In genomic region chr17:2770129-2770528, GRCh38 we compare ENCODE assay signal across 20 cellular contexts. TPM values are rescaled to one million over a fixed set of nuclear protein-coding genes. Genes with fewer than 3 reads are reported as not detected.
A peak's percentile ranks its signal among the peaks of the same experiment; 100 is the strongest.
DNase-seq lines count a peak whose midpoint lies in the region; ATAC-seq, FAIRE-seq and TF ChIP-seq lines count a peak whose summit lies in the region.
"Had no signal": no experiment of that assay in that cellular context is flagged by ENCODE, and none has a peak within 500 bp of the region (broad histone marks: within the 10 kb centered on the region; RNA-seq: fewer than 3 reads in every experiment).

No MANE protein-coding gene starts in this region.

- H3K56ac ChIP-seq in H1 (replicated peaks; ENCODE audit: insufficient read length, low read depth, low read length), result no peak overlapping the region

- POLR2A ChIA-PET in HepG2 (lab: Yijun Ruan, JAX), result no interaction called here
- POLR2A ChIA-PET in H1 (lab: Charles Lee; ENCODE audit: partially characterized antibody), result interaction anchor here (0.6 to 1.1 kb wide), 4 partner anchors 14 to 62 kb away, joined by 3 read pairs; no protein-coding TSS in a partner anchor

- no peak overlapping the region; a peak in 1 of 6 replicates for H3K4me3 ChIP-seq in HepG2 (replicated peaks in 1 of 3; ENCODE audit: insufficient read depth in 1 of 3, low read depth in 2 of 3, low read length in 3 of 3)
- no peak overlapping the region for H3K4me3 ChIP-seq in right lobe of liver
- no peak overlapping the region for H3K4me3 ChIP-seq in H1 (ENCODE audit: extremely low read depth in 1 of 4, insufficient read depth in 2 of 4, low read depth in 3 of 4, low read length in 4 of 4)
- H3K4me3 ChIP-seq: HAP-1 had no signal

- DNase-seq in HepG2 (ENCODE audit: low spot score) (no peak), right lobe of liver (no peak), NCI-H2171 (lab: John Stamatoyannopoulos, UW) (peak; percentile 55), H1 (ENCODE audit: low read depth in 1 of 2, low spot score in 2 of 2) (no peak), NCI-H2227 (lab: John Stamatoyannopoulos, UW; ENCODE audit: unreplicated experiment) (no peak), SK-N-DZ (ENCODE audit: low spot score) (no peak)
- DNase-seq: C1 segment of cervical spinal cord; Calu3; CD4-positive, alpha-beta T cell; DMS 273 treated with DMSO at 0.1 percent for 48 hours; DMS79 treated with DMSO at 0.1 percent for 48 hours; EL; GOT3 had no signal

- no peaks in the 10 kb centered on the region for H3K79me1 ChIP-seq in H1 (ENCODE audit: low read depth, low read length)

- intact Hi-C loops in HepG2 (cut with micrococcal nuclease; ENCODE audit: unreplicated experiment) (no loop called here), right lobe of liver (cut with DNase I) (no loop called here)

- H3K27me3 ChIP-seq in HepG2 (ENCODE audit: control insufficient read depth in 1 of 2, insufficient read depth in 2 of 2, low read length in 2 of 2) (peaks cover 2 to 12% of the 10 kb centered on the region in 2 experiments; a peak in 3 of 5 replicates), right lobe of liver (no peaks in the 10 kb centered on the region), H1 (replicated peaks in 1 of 4; ENCODE audit: control insufficient read depth in 3 of 4, extremely low read depth in 1 of 4, insufficient read depth in 3 of 4, low read length in 3 of 4) (no peaks in the 10 kb centered on the region; a peak in 2 of 7 replicates)

- TF ChIP-seq POLR2A in HepG2 (IDR thresholded peaks at IDR 0.05; ENCODE audit: insufficient read depth in 1 of 2, low read depth in 2 of 2, low read length in 2 of 2) (no peak), right lobe of liver (IDR thresholded peaks at IDR 0.05) (no peak), H1 (IDR thresholded peaks at IDR 0.05; ENCODE audit: control extremely low read depth in 1 of 2, low read depth in 2 of 2, low read length in 2 of 2) (no peak)

- in situ Hi-C loops in HepG2 (cut with HindIII; ENCODE audit: extremely low pct_ligation_motif_present, low pct_unique_long_range_greater_than_20kb), result no loop called here

- H3K14ac ChIP-seq in H1 (ENCODE audit: insufficient read length), result no peak overlapping the region

- H3K36me3 ChIP-seq in HepG2 (replicated peaks in 1 of 2; ENCODE audit: control insufficient read depth in 1 of 2, insufficient read depth in 2 of 2, low read length in 2 of 2) (no peaks in the 10 kb centered on the region), right lobe of liver (no peaks in the 10 kb centered on the region), H1 (ENCODE audit: control insufficient read depth in 2 of 4, insufficient read depth in 4 of 4, low read length in 3 of 4) (no peaks in the 10 kb centered on the region)
- H3K36me3 ChIP-seq: HAP-1 had no signal

- H3K27ac ChIP-seq in HepG2 (ENCODE audit: extremely low read length, insufficient read depth, low read length), result no peak overlapping the region
- H3K27ac ChIP-seq in right lobe of liver, result no peak overlapping the region
- H3K27ac ChIP-seq in H1 (ENCODE audit: low read depth, low read length), result no peak overlapping the region

- H3K18ac ChIP-seq in H1 (ENCODE audit: extremely low read depth, low read length), result no peak overlapping the region

- H3K23me2 ChIP-seq in H1 (ENCODE audit: low read depth, low read length), result no peaks in the 10 kb centered on the region

- ATAC-seq in HepG2, result peak; percentile 28; the same call in 1 of the 3 replicates
- ATAC-seq in right lobe of liver, result no peak
- no peak for ATAC-seq in GM18520 (IDR thresholded peaks at IDR 0.05; ENCODE audit: unreplicated experiment)

- H2AFZ ChIP-seq in HepG2 (ENCODE audit: low read length), result no peak overlapping the region
- H2AFZ ChIP-seq in H1 (ENCODE audit: low read length), result no peak overlapping the region; the same call in 1 of the 2 replicates

- no peak overlapping the region for H4K8ac ChIP-seq in H1 (ENCODE audit: extremely low read depth, insufficient read depth, low read length)

- no TSS peak for BruUV-seq in HepG2 (replicated peaks; lab: Mats Ljungman, UMichigan)

- TF ChIP-seq EP300 in HepG2 (IDR thresholded peaks at IDR 0.05; ENCODE audit: low read depth in 2 of 2, low read length in 2 of 2) (no peak), HepG2 (CRISPR knock-in tag; IDR thresholded peaks at IDR 0.05; ENCODE audit: borderline replicate concordance) (no peak), H1 (IDR thresholded peaks at IDR 0.05; ENCODE audit: borderline replicate concordance in 1 of 2, low read depth in 2 of 2, low read length in 2 of 2) (no peak)

- 15% methylated on average over 5 of the region's 12 CpGs for WGBS in HepG2 (ENCODE audit: low lambda C conversion rate)
- WGBS in right lobe of liver (ENCODE audit: insufficient coverage, low coverage, low lambda C conversion rate, missing lambda C conversion rate), result 62% methylated on average over 3 of the region's 12 CpGs
- WGBS in H1 (ENCODE audit: extremely low coverage in 1 of 2, insufficient coverage in 1 of 2, insufficient read length in 1 of 2, insufficient replicate concordance in 2 of 2, low coverage in 1 of 2, low lambda C conversion rate in 2 of 2, missing lambda C conversion rate in 1 of 2), 2 experiments, result 83% methylated on average over 11 of the region's 12 CpGs; no CpG with 5 or more reads in 1 of the 2 experiments

- no peak overlapping the region for H2BK120ac ChIP-seq in H1 (replicated peaks; ENCODE audit: low read depth, low read length)

- no peak for TF ChIP-seq RAD21 in HepG2 (CRISPR knock-in tag; IDR thresholded peaks at IDR 0.05)
- TF ChIP-seq RAD21 in H1 (IDR thresholded peaks at IDR 0.05 in 1 of 2, conservative IDR thresholded peaks at IDR 0.05 in 1 of 2; ENCODE audit: low read depth in 2 of 2, low read length in 2 of 2), result no peak

- H3K4ac ChIP-seq in H1 (replicated peaks; ENCODE audit: insufficient read length, low read depth, low read length), result no peak overlapping the region

- CTCF ChIA-PET in HepG2 (lab: Yijun Ruan, JAX; ENCODE audit: low intra/inter-chr PET ratio, low total read pairs), result no interaction called here
- CTCF ChIA-PET in H1 (lab: Charles Lee; ENCODE audit: partially characterized antibody), result interaction anchor here (0.5 to 1.3 kb wide), 5 partner anchors 13 to 262 kb away, joined by 3 read pairs; no protein-coding TSS in a partner anchor

- H3K9me3 ChIP-seq in HepG2 (ENCODE audit: low read length), result no peaks in the 10 kb centered on the region
- no peaks in the 10 kb centered on the region for H3K9me3 ChIP-seq in right lobe of liver
- no peaks in the 10 kb centered on the region for H3K9me3 ChIP-seq in H1 (ENCODE audit: insufficient read depth in 2 of 2, low read depth in 1 of 2, low read length in 1 of 2)
- H3K9me3 ChIP-seq: HAP-1 had no signal

- peak overlapping the region; percentile 65; the same call in 1 of the 2 replicates for H2BK15ac ChIP-seq in H1 (ENCODE audit: low read length)

- H2AK5ac ChIP-seq in H1 (ENCODE audit: low read depth, low read length), result no peak overlapping the region

- H3K4me1 ChIP-seq in HepG2 (ENCODE audit: insufficient read depth, low read length) (0 out of 2 replicates have a peak, but pooled peaks cover 11% of the 10 kb centered on the region), right lobe of liver (no peaks in the 10 kb centered on the region), H1 (replicated peaks in 1 of 4; ENCODE audit: control insufficient read depth in 3 of 4, insufficient read depth in 4 of 4, low read length in 3 of 4) (peaks cover 0 to 4% (median 0%) of the 10 kb centered on the region in 4 experiments; a peak in 1 of 7 replicates)
- H3K4me1 ChIP-seq: HAP-1 had no signal

- no peak overlapping the region for H2BK5ac ChIP-seq in H1 (ENCODE audit: low read depth, low read length)

- no peaks in the 10 kb centered on the region for H3K79me2 ChIP-seq in HepG2 (ENCODE audit: insufficient read depth, low read length)
- no peaks in the 10 kb centered on the region for H3K79me2 ChIP-seq in H1 (ENCODE audit: control insufficient read depth in 1 of 2, insufficient read depth in 2 of 2, low read length in 2 of 2)

- H4K20me1 ChIP-seq in HepG2 (ENCODE audit: insufficient read depth, low read length) (no peaks in the 10 kb centered on the region), H1 (replicated peaks in 1 of 2; ENCODE audit: control insufficient read depth in 1 of 2, insufficient read depth in 2 of 2, low read length in 2 of 2) (no peaks in the 10 kb centered on the region)

- H4K5ac ChIP-seq in H1 (ENCODE audit: insufficient read length, low read depth, low read length), result no peak overlapping the region

- peak overlapping the region; percentile 75; the same call in 1 of the 2 replicates for H2BK12ac ChIP-seq in H1 (ENCODE audit: low read depth, low read length)

- no peak overlapping the region for H2BK20ac ChIP-seq in H1 (ENCODE audit: low read length)

- FAIRE-seq in HepG2 (lab: Jason Lieb, UNC) (no peak), H1 (lab: Jason Lieb, UNC) (no peak)
- FAIRE-seq: A204.1, G401.6, GM12891 had no signal

- H4K91ac ChIP-seq in H1 (replicated peaks; ENCODE audit: insufficient read length, low read length), result no peak overlapping the region

- H3K4me2 ChIP-seq in HepG2 (ENCODE audit: low read depth, low read length) (no peak overlapping the region), H1 (ENCODE audit: insufficient read depth in 1 of 2, low read depth in 2 of 2, low read length in 2 of 2) (peak overlapping the region in 1 of 2 experiments; percentile 20; a peak in 1 of 4 replicates)

- H3K9ac ChIP-seq in HepG2 (ENCODE audit: insufficient read depth, low read depth, low read length), result no peak overlapping the region
- no peak overlapping the region for H3K9ac ChIP-seq in H1 (replicated peaks in 1 of 4; ENCODE audit: extremely low read depth in 1 of 4, low read depth in 3 of 4, low read length in 3 of 4)

- H3K23ac ChIP-seq in H1 (ENCODE audit: insufficient read length), result no peak overlapping the region

- TF ChIP-seq CTCF in HepG2 (CRISPR knock-in tag; IDR thresholded peaks at IDR 0.05), result no peak
- no peak for TF ChIP-seq CTCF in right lobe of liver (IDR thresholded peaks at IDR 0.05)
- TF ChIP-seq CTCF in H1 (IDR thresholded peaks at IDR 0.05; ENCODE audit: control extremely low read depth in 1 of 3, insufficient read depth in 1 of 3, low read depth in 1 of 3, low read length in 3 of 3), result no peak

RNA-seq across cellular contexts. Expression of gene CCDC92B, which starts 20.7 kb away (rescaled TPM):
- not detected in 2 replicates for total RNA-seq in HepG2 (2016; rRNA removed; fragmentation: Illumina TruSeq; extraction: Trizol)
- not detected in 2 replicates for total RNA-seq in HepG2 (2016; cell fraction: cytosol; rRNA removed; fragmentation: Illumina TruSeq; extraction: Trizol; ENCODE audit: low read depth)
- not detected in 2 replicates for total RNA-seq in HepG2 (2016; cell fraction: insoluble cytoplasmic fraction; rRNA removed; fragmentation: Illumina TruSeq; extraction: Trizol)
- total RNA-seq in HepG2 (2016; cell fraction: membrane; rRNA removed; fragmentation: Illumina TruSeq; extraction: Trizol), result not detected in 2 replicates
- total RNA-seq in HepG2 (2016; cell fraction: nucleus; rRNA removed; fragmentation: Illumina TruSeq; extraction: Trizol), result not detected in 2 replicates
- not detected in 2 replicates for polyA plus RNA-seq in HepG2 (2011; rRNA removed)
- polyA plus RNA-seq in HepG2 (2011; cell fraction: cytosol; rRNA removed), result not detected in 2 replicates
- not detected in 2 replicates for polyA plus RNA-seq in HepG2 (2011; cell fraction: nucleus; rRNA removed)
- polyA plus RNA-seq in HepG2 (2012), result 0.04 TPM in 1 of 2 replicates, not detected in the other
- polyA plus RNA-seq in HepG2 (2016; cell fraction: cytosol; fragmentation: Illumina TruSeq; extraction: Trizol; ENCODE audit: low read depth), result not detected in 2 replicates
- polyA plus RNA-seq in HepG2 (2016; cell fraction: insoluble cytoplasmic fraction; fragmentation: Illumina TruSeq; extraction: Trizol; ENCODE audit: low read depth), result not detected in 2 replicates
- not detected in 2 replicates for polyA plus RNA-seq in HepG2 (2016; cell fraction: membrane; fragmentation: Illumina TruSeq; extraction: Trizol; ENCODE audit: low read depth)
- polyA plus RNA-seq in HepG2 (2016; cell fraction: nucleus; fragmentation: Illumina TruSeq; extraction: Trizol; ENCODE audit: insufficient read depth, low read depth), result not detected in 2 replicates
- polyA minus RNA-seq in HepG2 (2011; rRNA and poly(A)+ RNA removed; ENCODE audit: low replicate concordance), result 2.1 TPM in 1 of 2 replicates, not detected in the other
- not detected in 2 replicates for polyA minus RNA-seq in HepG2 (2011; cell fraction: cytosol; rRNA and poly(A)+ RNA removed)
- polyA minus RNA-seq in HepG2 (2011; cell fraction: nucleus; rRNA and poly(A)+ RNA removed), result not detected in 2 replicates
- not detected for total RNA-seq in right lobe of liver
- 11.9 and 12.1 TPM in 2 replicates for total RNA-seq in H1 (2021; fragmentation: NEBNext Ultra II Directional; extraction: Animal tissue kit (Norgen Biotek cat#: 25700))
- polyA plus RNA-seq in H1 (2011; rRNA removed), result 5.5 and 9.0 TPM in 2 replicates
- polyA plus RNA-seq in H1 (2011; cell fraction: cytosol; rRNA removed), result 5.5 TPM
- polyA plus RNA-seq in H1 (2011; cell fraction: nucleus; rRNA removed), result 11.0 TPM
- 9.2 to 11.7 TPM (median 11.1 TPM) in 4 replicates for polyA plus RNA-seq in H1 (2012, experiment 1 of 2)
- polyA plus RNA-seq in H1 (2012, experiment 2 of 2), result 12.5 TPM
- polyA plus RNA-seq in H1 (2013, experiment 1 of 2), result 8.5 TPM
- 8.3 TPM for polyA plus RNA-seq in H1 (2013, experiment 2 of 2)
- polyA minus RNA-seq in H1 (2011; rRNA and poly(A)+ RNA removed), result 4.7 and 10.4 TPM in 2 replicates
- polyA minus RNA-seq in H1 (2011; cell fraction: cytosol; rRNA and poly(A)+ RNA removed), result 6.5 TPM
- 4.9 TPM for polyA minus RNA-seq in H1 (2011; cell fraction: nucleus; rRNA and poly(A)+ RNA removed)
- 4.1 and 5.3 TPM in 2 replicates for polyA plus RNA-seq in SK-N-DZ (2014; cell fraction: cytosol; rRNA removed)
- 3.3 and 4.9 TPM in 2 replicates for polyA plus RNA-seq in SK-N-DZ (2014; cell fraction: nucleus; rRNA removed)
- total RNA-seq: B cell, Calu3, HT1080 had no signal

RNA-seq across cellular contexts. Expression of gene RAP1GAP2, which starts 26.1 kb away (rescaled TPM):
- total RNA-seq in HepG2 (2016; rRNA removed; fragmentation: Illumina TruSeq; extraction: Trizol) (7.7 and 10.9 TPM in 2 replicates), right lobe of liver (1 to 10 TPM; 1.0 to 3.8 (median 1.8) TPM)
- 3.6 and 4.3 TPM in 2 replicates for total RNA-seq in HepG2 (2016; cell fraction: cytosol; rRNA removed; fragmentation: Illumina TruSeq; extraction: Trizol; ENCODE audit: low read depth)
- total RNA-seq in HepG2 (2016; cell fraction: insoluble cytoplasmic fraction; rRNA removed; fragmentation: Illumina TruSeq; extraction: Trizol), result 7.7 and 11.5 TPM in 2 replicates
- total RNA-seq in HepG2 (2016; cell fraction: membrane; rRNA removed; fragmentation: Illumina TruSeq; extraction: Trizol), result 9.3 and 12.1 TPM in 2 replicates
- 6.5 and 8.4 TPM in 2 replicates for total RNA-seq in HepG2 (2016; cell fraction: nucleus; rRNA removed; fragmentation: Illumina TruSeq; extraction: Trizol)
- polyA plus RNA-seq in HepG2 (2011; rRNA removed) (10.0 and 12.0 TPM in 2 replicates), H1 (2011; rRNA removed) (24.0 and 28.9 TPM in 2 replicates)
- 6.2 and 9.1 TPM in 2 replicates for polyA plus RNA-seq in HepG2 (2011; cell fraction: cytosol; rRNA removed)
- polyA plus RNA-seq in HepG2 (2011; cell fraction: nucleus; rRNA removed), result 36.9 and 43.8 TPM in 2 replicates
- polyA plus RNA-seq in HepG2 (2012), result 7.9 and 8.0 TPM in 2 replicates
- 2.3 and 2.5 TPM in 2 replicates for polyA plus RNA-seq in HepG2 (2016; cell fraction: cytosol; fragmentation: Illumina TruSeq; extraction: Trizol; ENCODE audit: low read depth)
- 6.1 and 8.2 TPM in 2 replicates for polyA plus RNA-seq in HepG2 (2016; cell fraction: insoluble cytoplasmic fraction; fragmentation: Illumina TruSeq; extraction: Trizol; ENCODE audit: low read depth)
- 5.5 and 6.5 TPM in 2 replicates for polyA plus RNA-seq in HepG2 (2016; cell fraction: membrane; fragmentation: Illumina TruSeq; extraction: Trizol; ENCODE audit: low read depth)
- polyA plus RNA-seq in HepG2 (2016; cell fraction: nucleus; fragmentation: Illumina TruSeq; extraction: Trizol; ENCODE audit: insufficient read depth, low read depth), result 16.0 and 18.0 TPM in 2 replicates
- polyA minus RNA-seq in HepG2 (2011; rRNA and poly(A)+ RNA removed; ENCODE audit: low replicate concordance), result 15.6 and 31.7 TPM in 2 replicates
- 9.0 and 11.7 TPM in 2 replicates for polyA minus RNA-seq in HepG2 (2011; cell fraction: cytosol; rRNA and poly(A)+ RNA removed)
- 9.1 and 12.2 TPM in 2 replicates for polyA minus RNA-seq in HepG2 (2011; cell fraction: nucleus; rRNA and poly(A)+ RNA removed)
- total RNA-seq in H1 (2021; fragmentation: NEBNext Ultra II Directional; extraction: Animal tissue kit (Norgen Biotek cat#: 25700)), result 63.4 and 63.8 TPM in 2 replicates
- 25.1 TPM for polyA plus RNA-seq in H1 (2011; cell fraction: cytosol; rRNA removed)
- 165 TPM for polyA plus RNA-seq in H1 (2011; cell fraction: nucleus; rRNA removed)
- polyA plus RNA-seq in H1 (2012, experiment 1 of 2), result 26.1 to 39.5 TPM (median 30.8 TPM) in 4 replicates
- polyA plus RNA-seq in H1 (2012, experiment 2 of 2), result 16.1 TPM
- 22.5 TPM for polyA plus RNA-seq in H1 (2013, experiment 1 of 2)
- polyA plus RNA-seq in H1 (2013, experiment 2 of 2), result 22.8 TPM
- polyA minus RNA-seq in H1 (2011; rRNA and poly(A)+ RNA removed), result 27.1 and 37.8 TPM in 2 replicates
- polyA minus RNA-seq in H1 (2011; cell fraction: cytosol; rRNA and poly(A)+ RNA removed), result 18.9 TPM
- polyA minus RNA-seq in H1 (2011; cell fraction: nucleus; rRNA and poly(A)+ RNA removed), result 28.5 TPM
- 11.6 and 12.0 TPM in 2 replicates for polyA plus RNA-seq in SK-N-DZ (2014; cell fraction: cytosol; rRNA removed)
- polyA plus RNA-seq in SK-N-DZ (2014; cell fraction: nucleus; rRNA removed), result 32.4 and 37.7 TPM in 2 replicates

RNA-seq across cellular contexts. Expression of gene CLUH, which starts 58.6 kb away (rescaled TPM):
- total RNA-seq in HepG2 (2016; rRNA removed; fragmentation: Illumina TruSeq; extraction: Trizol) (49.8 and 60.5 TPM in 2 replicates), right lobe of liver (100 to 1,000 TPM in 5 of 6 experiments, 10 to 100 TPM in 1; 88.9 to 224 (median 166) TPM)
- total RNA-seq in HepG2 (2016; cell fraction: cytosol; rRNA removed; fragmentation: Illumina TruSeq; extraction: Trizol; ENCODE audit: low read depth), result 11.3 and 11.7 TPM in 2 replicates
- 45.0 and 62.9 TPM in 2 replicates for total RNA-seq in HepG2 (2016; cell fraction: insoluble cytoplasmic fraction; rRNA removed; fragmentation: Illumina TruSeq; extraction: Trizol)
- 16.8 and 17.9 TPM in 2 replicates for total RNA-seq in HepG2 (2016; cell fraction: membrane; rRNA removed; fragmentation: Illumina TruSeq; extraction: Trizol)
- 62.8 and 64.0 TPM in 2 replicates for total RNA-seq in HepG2 (2016; cell fraction: nucleus; rRNA removed; fragmentation: Illumina TruSeq; extraction: Trizol)
- polyA plus RNA-seq in HepG2 (2011; rRNA removed) (30.9 and 45.5 TPM in 2 replicates), H1 (2011; rRNA removed) (33.6 and 46.8 TPM in 2 replicates)
- 12.6 and 25.6 TPM in 2 replicates for polyA plus RNA-seq in HepG2 (2011; cell fraction: cytosol; rRNA removed)
- polyA plus RNA-seq in HepG2 (2011; cell fraction: nucleus; rRNA removed), result 461 and 635 TPM in 2 replicates
- 51.7 and 79.2 TPM in 2 replicates for polyA plus RNA-seq in HepG2 (2012)
- 3.2 and 3.5 TPM in 2 replicates for polyA plus RNA-seq in HepG2 (2016; cell fraction: cytosol; fragmentation: Illumina TruSeq; extraction: Trizol; ENCODE audit: low read depth)
- polyA plus RNA-seq in HepG2 (2016; cell fraction: insoluble cytoplasmic fraction; fragmentation: Illumina TruSeq; extraction: Trizol; ENCODE audit: low read depth), result 34.8 and 48.7 TPM in 2 replicates
- 7.2 and 8.4 TPM in 2 replicates for polyA plus RNA-seq in HepG2 (2016; cell fraction: membrane; fragmentation: Illumina TruSeq; extraction: Trizol; ENCODE audit: low read depth)
- 175 and 188 TPM in 2 replicates for polyA plus RNA-seq in HepG2 (2016; cell fraction: nucleus; fragmentation: Illumina TruSeq; extraction: Trizol; ENCODE audit: insufficient read depth, low read depth)
- polyA minus RNA-seq in HepG2 (2011; rRNA and poly(A)+ RNA removed; ENCODE audit: low replicate concordance), result 37.7 and 94.5 TPM in 2 replicates
- polyA minus RNA-seq in HepG2 (2011; cell fraction: cytosol; rRNA and poly(A)+ RNA removed), result 30.1 and 31.9 TPM in 2 replicates
- polyA minus RNA-seq in HepG2 (2011; cell fraction: nucleus; rRNA and poly(A)+ RNA removed), result 48.6 and 55.4 TPM in 2 replicates
- total RNA-seq in H1 (2021; fragmentation: NEBNext Ultra II Directional; extraction: Animal tissue kit (Norgen Biotek cat#: 25700)), result 93.6 and 98.6 TPM in 2 replicates
- polyA plus RNA-seq in H1 (2011; cell fraction: cytosol; rRNA removed), result 32.3 TPM
- 142 TPM for polyA plus RNA-seq in H1 (2011; cell fraction: nucleus; rRNA removed)
- 64.3 to 76.7 TPM (median 69.8 TPM) in 4 replicates for polyA plus RNA-seq in H1 (2012, experiment 1 of 2)
- 44.8 TPM for polyA plus RNA-seq in H1 (2012, experiment 2 of 2)
- polyA plus RNA-seq in H1 (2013, experiment 1 of 2), result 45.6 TPM
- 39.5 TPM for polyA plus RNA-seq in H1 (2013, experiment 2 of 2)
- polyA minus RNA-seq in H1 (2011; rRNA and poly(A)+ RNA removed), result 24.7 and 34.6 TPM in 2 replicates
- polyA minus RNA-seq in H1 (2011; cell fraction: cytosol; rRNA and poly(A)+ RNA removed), result 32.9 TPM
- polyA minus RNA-seq in H1 (2011; cell fraction: nucleus; rRNA and poly(A)+ RNA removed), result 44.5 TPM
- 56.5 and 59.8 TPM in 2 replicates for polyA plus RNA-seq in SK-N-DZ (2014; cell fraction: cytosol; rRNA removed)
- polyA plus RNA-seq in SK-N-DZ (2014; cell fraction: nucleus; rRNA removed), result 356 and 379 TPM in 2 replicates

Comparison
In these comparisons a context has a peak if more than half of its experiments do, and no peak if none do; other contexts are left out.
1. RNA of gene CCDC92B, which starts 20.7 kb away (total RNA-seq): 11.9 to 12.1 TPM in H1; not detected in HepG2 and not detected in right lobe of liver; every median in the first group is over 10 times any median in the second.